6 cellular contexts compared by ENCODE assay signal in the genomic region with DNA sequence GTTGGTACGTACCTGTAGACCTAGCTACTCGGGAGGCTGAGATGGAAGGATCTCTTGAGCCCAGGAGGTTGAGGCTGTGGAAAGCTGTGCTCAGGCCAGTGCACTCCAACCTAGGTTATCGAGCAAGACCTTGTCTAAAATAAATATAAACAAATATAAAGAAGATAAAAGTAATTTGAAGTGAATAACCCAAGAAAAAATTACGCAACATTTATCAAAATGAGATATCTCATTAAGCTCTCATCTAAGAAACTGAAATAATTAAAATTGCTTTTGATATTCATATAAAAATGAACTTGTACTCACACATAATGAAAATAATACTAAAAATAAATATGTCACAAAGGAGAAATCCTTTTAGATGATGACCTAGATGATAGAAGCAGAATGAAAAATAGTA.
"Had no signal": no experiment of that assay in that cellular context is flagged by ENCODE, and none has a peak within 500 bp of the region (broad histone marks: within the 10 kb centered on the region; RNA-seq: fewer than 3 reads in every experiment).

No MANE protein-coding gene starts in this region.

- H3K4me2 ChIP-seq: KMS-11 had no signal

- ATAC-seq: HepG2 had no signal

- H3K27ac ChIP-seq: HL-60, KMS-11 had no signal

- DNase-seq: KBM-7, KG1 had no signal

- H3K9ac ChIP-seq: KMS-11 had no signal

- FAIRE-seq: HepG2, HTR-8/SVneo had no signal
